8 cellular contexts compared by ENCODE assay signal in genomic region chr12:46382425-46382973, GRCh38. TPM values are rescaled to one million over a fixed set of nuclear protein-coding genes. Genes with fewer than 3 reads are reported as not detected.
DNase-seq lines count a peak whose midpoint lies in the region; ATAC-seq, FAIRE-seq and TF ChIP-seq lines count a peak whose summit lies in the region.

No MANE protein-coding gene starts in this region.

- H3K4me2 ChIP-seq in skeletal muscle satellite cell (ENCODE audit: low read length) = peak overlapping the region; percentile 81

- H3K36me3 ChIP-seq in HAP-1 (replicated peaks) = no peaks in the 10 kb centered on the region
- H3K36me3 ChIP-seq in skeletal muscle satellite cell (ENCODE audit: insufficient read depth, low read length) = no peaks in the 10 kb centered on the region

- in situ Hi-C loops in HAP-1 (cut with MboI; ENCODE audit: low sequenced_read_pairs) = no loop called here

- FAIRE-seq in TTC549 (lab: Jason Lieb, UNC) = peak; percentile 86

- H3K4me1 ChIP-seq in HAP-1 (peaks cover 21% of the 10 kb centered on the region), skeletal muscle satellite cell (ENCODE audit: control insufficient read depth, insufficient read depth, low read length) (peaks cover 45% of the 10 kb centered on the region)

- H3K9me3 ChIP-seq in HAP-1 (no peaks in the 10 kb centered on the region), skeletal muscle satellite cell (replicated peaks; ENCODE audit: low read length) (no peaks in the 10 kb centered on the region)

- peak overlapping the region; percentile 97 for H3K9ac ChIP-seq in skeletal muscle satellite cell (ENCODE audit: low read depth, low read length)

- ATAC-seq in GM18502 (IDR thresholded peaks at IDR 0.05; ENCODE audit: poor library complexity, unreplicated experiment) = no peak
- no peak for ATAC-seq in HG02938 (IDR thresholded peaks at IDR 0.05; ENCODE audit: unreplicated experiment)

- TF ChIP-seq CTCF in foreskin fibroblast (IDR thresholded peaks at IDR 0.05; ENCODE audit: low read depth, low read length) = no peak

- no peaks in the 10 kb centered on the region for H3K27me3 ChIP-seq in HAP-1 (ENCODE audit: low read depth)
- no peaks in the 10 kb centered on the region for H3K27me3 ChIP-seq in skeletal muscle satellite cell (ENCODE audit: control insufficient read depth, insufficient read depth, low read length)

- H3K4me3 ChIP-seq in HAP-1 = peak overlapping the region; percentile 66
- peak overlapping the region; percentile 56 to 70 for H3K4me3 ChIP-seq in foreskin fibroblast (ENCODE audit: low read depth in 1 of 2, low read length in 2 of 2)
- H3K4me3 ChIP-seq in skeletal muscle satellite cell (ENCODE audit: low read length) = peak overlapping the region; percentile 74

- DNase-seq in HAP-1 (ENCODE audit: low spot score in 2 of 2) = no peak
- peak in 1 of 2 donors; percentile 11 for DNase-seq in foreskin fibroblast
- DNase-seq in activated CD4-positive, alpha-beta T cell treated with anti-CD3 and anti-CD28 coated beads for 1 hour = no peak
- DNase-seq in ecto neural progenitor cell (ENCODE audit: low spot score) = no peak

RNA-seq across cellular contexts. Expression of gene SLC38A2, which starts 9.9 kb away (rescaled TPM):
- 329 and 451 TPM in 2 replicates for total RNA-seq in skeletal muscle satellite cell (2012; rRNA removed)
